8 cellular contexts compared by ENCODE assay signal in genomic region chr17:78979780-78980623, GRCh38. TPM values are rescaled to one million over a fixed set of nuclear protein-coding genes. Genes with fewer than 3 reads are reported as not detected.
A peak's percentile ranks its signal among the peaks of the same experiment; 100 is the strongest.
DNase-seq lines count a peak whose midpoint lies in the region; ATAC-seq and TF ChIP-seq lines count a peak whose summit lies in the region.

TSS of gene LGALS3BP (minus strand) at chr17:78979923. CDS start at chr17:78977191, 2,732 bp downstream.

- WGBS in esophagus muscularis mucosa = 41% methylated on average over 10 of the region's 16 CpGs
- WGBS in transverse colon (ENCODE audit: low coverage in 1 of 2), 2 donors = 34% methylated on average over 16 of the region's 16 CpGs; no CpG with 5 or more reads in 1 of the 2 donors

- H3K9me3 ChIP-seq in esophagus muscularis mucosa (no peaks in the 10 kb centered on the region), mucosa of rectum (ENCODE audit: control insufficient read depth in 2 of 2, low read length in 2 of 2) (no peaks in the 10 kb centered on the region), transverse colon (no peaks in the 10 kb centered on the region)

- in situ Hi-C loops in transverse colon (cut with MboI; ENCODE audit: low pct_ligation_motif_present in 1 of 4, low pct_unique_long_range_greater_than_20kb in 1 of 4, low sequenced_read_pairs in 3 of 4) = loop anchor here in 1 of 4 donors (10.0 kb wide), 1 partner anchor 115 kb away; no protein-coding TSS in a partner anchor

- H3K4me1 ChIP-seq in esophagus muscularis mucosa = peaks cover 49 to 55% (median 54%) of the 10 kb centered on the region in 4 donors
- peaks cover 38 to 42% of the 10 kb centered on the region in 2 donors for H3K4me1 ChIP-seq in mucosa of rectum (ENCODE audit: control insufficient read depth in 2 of 2, insufficient read depth in 2 of 2, low read length in 2 of 2)
- H3K4me1 ChIP-seq in transverse colon = peaks cover 41 to 56% (median 48%) of the 10 kb centered on the region in 4 donors

- TF ChIP-seq CTCF in esophagus muscularis mucosa (IDR thresholded peaks at IDR 0.05) (no peak), transverse colon (IDR thresholded peaks at IDR 0.05) (peak in 1 of 5 experiments; percentile 14)

- intact Hi-C loops in esophagus muscularis mucosa (cut with DNase I) (no loop called here), transverse colon (cut with DNase I; ENCODE audit: low total_unique reads) (no loop called here)

- TF ChIP-seq EP300 in esophagus muscularis mucosa (IDR thresholded peaks at IDR 0.05) (no peak), transverse colon (IDR thresholded peaks at IDR 0.05; ENCODE audit: low read depth) (no peak)

- H3K27me3 ChIP-seq in esophagus muscularis mucosa (no peaks in the 10 kb centered on the region), mucosa of rectum (ENCODE audit: control insufficient read depth in 2 of 2, insufficient read depth in 2 of 2, low read length in 2 of 2) (no peaks in the 10 kb centered on the region), transverse colon (no peaks in the 10 kb centered on the region)

- no peak for TF ChIP-seq POLR2A in esophagus muscularis mucosa (IDR thresholded peaks at IDR 0.05; ENCODE audit: low read depth)
- TF ChIP-seq POLR2A in transverse colon (IDR thresholded peaks at IDR 0.05) = peak; percentile 89

- H3K36me3 ChIP-seq in esophagus muscularis mucosa = peaks cover 0 to 6% (median 0%) of the 10 kb centered on the region in 4 donors
- H3K36me3 ChIP-seq in mucosa of rectum (ENCODE audit: control insufficient read depth in 2 of 2, insufficient read depth in 2 of 2, low read length in 2 of 2) = peaks cover 0 to 5% of the 10 kb centered on the region in 2 donors
- H3K36me3 ChIP-seq in transverse colon = no peaks in the 10 kb centered on the region

- peak; percentile 28 for DNase-seq in GM04504 (ENCODE audit: low read depth)
- peak; percentile 58 for DNase-seq in NCI-H2171 (lab: John Stamatoyannopoulos, UW)
- peak; percentile 40 to 48 for DNase-seq in activated T-cell treated with anti-CD3 and anti-CD28 coated beads, Interleukin-2, amount 50 U/mL, for 48 hours
- no peak for DNase-seq in esophagus muscularis mucosa (ENCODE audit: extremely low spot score)
- peak; percentile 87 for DNase-seq in transverse colon
- no peak for DNase-seq in germinal center (ENCODE audit: low spot score)

- H3K27ac ChIP-seq in esophagus muscularis mucosa (replicated peaks in 1 of 4) = peak within 1 kb of the TSS; percentile 8 to 69 (median 67)
- H3K27ac ChIP-seq in mucosa of rectum (ENCODE audit: low read depth in 2 of 2, low read length in 2 of 2) = peak within 1 kb of the TSS; percentile 88 to 89
- peak within 1 kb of the TSS; percentile 78 to 86 (median 82) for H3K27ac ChIP-seq in transverse colon

- peak within 1 kb of the TSS; percentile 70 to 73 for H3K9ac ChIP-seq in mucosa of rectum (ENCODE audit: low read depth in 1 of 2, low read length in 2 of 2)

- H3K4me3 ChIP-seq in esophagus muscularis mucosa = peak within 1 kb of the TSS; percentile 46 to 51 (median 48)
- H3K4me3 ChIP-seq in mucosa of rectum (ENCODE audit: low read length in 2 of 2) = peak within 1 kb of the TSS; percentile 71 to 78
- peak within 1 kb of the TSS; percentile 6 to 50 (median 34) for H3K4me3 ChIP-seq in transverse colon

- no peak for ATAC-seq in HG02759 (IDR thresholded peaks at IDR 0.05; ENCODE audit: unreplicated experiment)

RNA-seq across cellular contexts. Expression of gene LGALS3BP, which starts in this region (rescaled TPM):
- total RNA-seq in esophagus muscularis mucosa (100 to 1,000 TPM; 106 to 284 (median 197) TPM), transverse colon (1,000 to 10,000 TPM in 2 of 4 donors, 100 to 1,000 TPM in 2; 796 to 1,440 (median 1,077) TPM)

Comparison
In these comparisons a context has a peak if more than half of its experiments do, and no peak if none do; other contexts are left out.
1. DNase-seq: peak in GM04504 (single experiment), NCI-H2171 (single experiment), activated T-cell treated with anti-CD3 and anti-CD28 coated beads, Interleukin-2, amount 50 U/mL, for 48 hours (2 of 2) and transverse colon (single experiment); none in esophagus muscularis mucosa (single experiment) and germinal center (single experiment).
2. Peak in every context shown above with its lines, with median percentiles within 50 percentile points of each other: H3K27ac ChIP-seq and H3K4me3 ChIP-seq.